ENCODE assay signal across 8 cellular contexts in genomic region chr19:55486971-55487883, GRCh38. TPM values are rescaled to one million over a fixed set of nuclear protein-coding genes. Genes with fewer than 3 reads are reported as not detected.
DNase-seq lines count a peak whose midpoint lies in the region; ATAC-seq lines count a peak whose summit lies in the region.

No MANE protein-coding gene starts in this region.

- intact Hi-C loops in left cardiac atrium (cut with DNase I), result no loop called here

- H3K27ac Mint-ChIP-seq in activated naive CD8-positive, alpha-beta T cell treated with anti-CD3 and anti-CD28 coated beads, Interleukin-2, amount 10 ng/mL, durations not matched to agents 7 days and 5 days, result peak overlapping the region; percentile 30

- DNase-seq in Caki2 (ENCODE audit: low read depth) (peak; percentile 79), NCI-H446 treated with DMSO at 0.1 percent for 48 hours (lab: John Stamatoyannopoulos, UW) (peak; percentile 60), left cardiac atrium (peak; percentile 88), skeletal muscle cell (ENCODE audit: low read depth) (peak; percentile 96), NCI-H1105 (lab: John Stamatoyannopoulos, UW) (no peak), NCI-H345 treated with DMSO at 0.1 percent for 48 hours (lab: John Stamatoyannopoulos, UW; ENCODE audit: unreplicated experiment) (no peak)
- no peak for DNase-seq in activated naive CD8-positive, alpha-beta T cell treated with anti-CD3 and anti-CD28 coated beads, Interleukin-2, amount 10 ng/mL, durations not matched to agents 7 days and 5 days

- peaks cover 4% of the 10 kb centered on the region for H3K4me1 Mint-ChIP-seq in activated naive CD8-positive, alpha-beta T cell treated with anti-CD3 and anti-CD28 coated beads, Interleukin-2, amount 10 ng/mL, durations not matched to agents 7 days and 5 days

- in situ Hi-C loops in Caki2 (cut with HindIII; ENCODE audit: low pct_unique_long_range_greater_than_20kb, low sequenced_read_pairs), result no loop called here

- no peak overlapping the region for H3K4me3 Mint-ChIP-seq in activated naive CD8-positive, alpha-beta T cell treated with anti-CD3 and anti-CD28 coated beads, Interleukin-2, amount 10 ng/mL, durations not matched to agents 7 days and 5 days

- H3K27me3 Mint-ChIP-seq in activated naive CD8-positive, alpha-beta T cell treated with anti-CD3 and anti-CD28 coated beads, Interleukin-2, amount 10 ng/mL, durations not matched to agents 7 days and 5 days, result peaks cover 6% of the 10 kb centered on the region

- POLR2A ChIA-PET in activated naive CD8-positive, alpha-beta T cell treated with anti-CD3 and anti-CD28 coated beads, Interleukin-2, amount 10 ng/mL, durations not matched to agents 7 days and 5 days (lab: Charles Lee), result interaction anchor here (0.8 to 1.8 kb wide), 2 partner anchors 11 to 25 kb away, joined by 3 to 10 read pairs; partner anchors contain the start of genes ISOC2 and ZNF628

- ATAC-seq in activated naive CD8-positive, alpha-beta T cell treated with anti-CD3 and anti-CD28 coated beads, Interleukin-2, amount 10 ng/mL, durations not matched to agents 7 days and 5 days (ENCODE audit: low read depth), result no peak
- ATAC-seq in left cardiac atrium (peak; percentile 55 to 73), HG02884 (IDR thresholded peaks at IDR 0.05; ENCODE audit: unreplicated experiment) (no peak)

- peak overlapping the region; percentile 33 for H3K4me3 ChIP-seq in skeletal muscle cell (ENCODE audit: low read depth, low read length)

- no peaks in the 10 kb centered on the region for H3K36me3 Mint-ChIP-seq in activated naive CD8-positive, alpha-beta T cell treated with anti-CD3 and anti-CD28 coated beads, Interleukin-2, amount 10 ng/mL, durations not matched to agents 7 days and 5 days

- no peaks in the 10 kb centered on the region for H3K9me3 Mint-ChIP-seq in activated naive CD8-positive, alpha-beta T cell treated with anti-CD3 and anti-CD28 coated beads, Interleukin-2, amount 10 ng/mL, durations not matched to agents 7 days and 5 days

RNA-seq across cellular contexts. Expression of gene SSC5D, which starts 1.0 kb away (rescaled TPM):
- total RNA-seq in Caki2 (2014; rRNA removed; shearing (Covaris generic); ENCODE audit: low replicate concordance), result 0.14 TPM in 1 of 2 replicates, not detected in the other
- 1 to 10 TPM in 1 of 2 experiments, under 1 TPM in 1; 0.86 to 1.1 TPM for total RNA-seq in activated naive CD8-positive, alpha-beta T cell treated with anti-CD3 and anti-CD28 coated beads, Interleukin-2, amount 10 ng/mL, durations not matched to agents 7 days and 5 days
- 1 to 10 TPM; 5.7 to 6.7 TPM for total RNA-seq in left cardiac atrium

RNA-seq across cellular contexts. Expression of gene NAT14, which starts 2.2 kb away (rescaled TPM):
- 94.3 and 99.9 TPM in 2 replicates for total RNA-seq in Caki2 (2014; rRNA removed; shearing (Covaris generic); ENCODE audit: low replicate concordance)
- total RNA-seq in activated naive CD8-positive, alpha-beta T cell treated with anti-CD3 and anti-CD28 coated beads, Interleukin-2, amount 10 ng/mL, durations not matched to agents 7 days and 5 days, result 10 to 100 TPM; 14.5 to 15.0 TPM
- 10 to 100 TPM in 1 of 2 donors, 1 to 10 TPM in 1; 9.2 to 13.7 TPM for total RNA-seq in left cardiac atrium

RNA-seq across cellular contexts. Expression of gene ZNF628, which starts 10.8 kb away (rescaled TPM):
- 1.9 and 5.3 TPM in 2 replicates for total RNA-seq in Caki2 (2014; rRNA removed; shearing (Covaris generic); ENCODE audit: low replicate concordance)
- 10 to 100 TPM in 1 of 2 experiments, 1 to 10 TPM in 1; 9.4 to 11.5 TPM for total RNA-seq in activated naive CD8-positive, alpha-beta T cell treated with anti-CD3 and anti-CD28 coated beads, Interleukin-2, amount 10 ng/mL, durations not matched to agents 7 days and 5 days
- 1 to 10 TPM; 5.3 to 9.0 TPM for total RNA-seq in left cardiac atrium

RNA-seq across cellular contexts. Expression of gene C19orf85, which starts 22.7 kb away (rescaled TPM):
- not detected in 2 replicates for total RNA-seq in Caki2 (2014; rRNA removed; shearing (Covaris generic); ENCODE audit: low replicate concordance)
- total RNA-seq in activated naive CD8-positive, alpha-beta T cell treated with anti-CD3 and anti-CD28 coated beads, Interleukin-2, amount 10 ng/mL, durations not matched to agents 7 days and 5 days, result not detected
- total RNA-seq in left cardiac atrium, result not detected

RNA-seq across cellular contexts. Expression of gene ISOC2, which starts 25.8 kb away (rescaled TPM):
- 231 and 265 TPM in 2 replicates for total RNA-seq in Caki2 (2014; rRNA removed; shearing (Covaris generic); ENCODE audit: low replicate concordance)
- total RNA-seq in activated naive CD8-positive, alpha-beta T cell treated with anti-CD3 and anti-CD28 coated beads, Interleukin-2, amount 10 ng/mL, durations not matched to agents 7 days and 5 days, result 10 to 100 TPM; 13.7 to 16.8 TPM
- total RNA-seq in left cardiac atrium, result 10 to 100 TPM; 58.4 to 60.5 TPM

Comparison
In these comparisons a context has a peak if more than half of its experiments do, and no peak if none do; other contexts are left out.
1. DNase-seq: peak in Caki2 (single experiment), NCI-H446 treated with DMSO at 0.1 percent for 48 hours (single experiment), left cardiac atrium (single experiment) and skeletal muscle cell (single experiment); none in activated naive CD8-positive, alpha-beta T cell treated with anti-CD3 and anti-CD28 coated beads, Interleukin-2, amount 10 ng/mL, durations not matched to agents 7 days and 5 days (single experiment), NCI-H1105 (single experiment) and NCI-H345 treated with DMSO at 0.1 percent for 48 hours (single experiment).
2. ATAC-seq: peak in left cardiac atrium (2 of 2); none in activated naive CD8-positive, alpha-beta T cell treated with anti-CD3 and anti-CD28 coated beads, Interleukin-2, amount 10 ng/mL, durations not matched to agents 7 days and 5 days (single experiment) and HG02884 (single experiment).